Comparison of ENCODE assay signal across 15 cellular contexts in genomic region chr9:81819859-81820546, GRCh38.
A peak's percentile ranks its signal among the peaks of the same experiment; 100 is the strongest.
DNase-seq lines count a peak whose midpoint lies in the region; ATAC-seq lines count a peak whose summit lies in the region.
"Had no signal": no experiment of that assay in that cellular context is flagged by ENCODE, and none has a peak within 500 bp of the region (broad histone marks: within the 10 kb centered on the region; RNA-seq: fewer than 3 reads in every experiment).

No MANE protein-coding gene starts in this region.

- DNase-seq in EL (peak; percentile 58), astrocyte of the hippocampus (ENCODE audit: low read depth, low spot score) (peak; percentile 42), iPS-NIHi7 (ENCODE audit: extremely low spot score) (peak; percentile 34), retina (peak; percentile 47), T-helper 9 cell (no peak), kidney tubule cell (ENCODE audit: low spot score) (no peak), ureter (ENCODE audit: low spot score) (no peak)
- DNase-seq: activated CD4-positive, CD25-positive, alpha-beta regulatory T cell; activated T-cell treated with anti-CD3 and anti-CD28 coated beads for 4 hours; BE2C; dorsolateral prefrontal cortex; glutamatergic neuron; NCI-H1436 treated with DMSO at 0.1 percent for 48 hours; NCI-H774 had no signal

- ATAC-seq in GM18909 (IDR thresholded peaks at IDR 0.05; ENCODE audit: poor library complexity, unreplicated experiment) = no peak

Comparison
In these comparisons a context has a peak if more than half of its experiments do, and no peak if none do; other contexts are left out.
1. DNase-seq: peak in EL (single experiment), astrocyte of the hippocampus (single experiment), iPS-NIHi7 (single experiment) and retina (single experiment); none in T-helper 9 cell (single experiment), kidney tubule cell (single experiment) and ureter (single experiment).